Comparison of ENCODE assay signal across 9 cellular contexts in genomic region chr19:17089238-17089637, GRCh38. TPM values are rescaled to one million over a fixed set of nuclear protein-coding genes. Genes with fewer than 3 reads are reported as not detected.
DNase-seq lines count a peak whose midpoint lies in the region; ATAC-seq, FAIRE-seq and TF ChIP-seq lines count a peak whose summit lies in the region.
"Had no signal": no experiment of that assay in that cellular context is flagged by ENCODE, and none has a peak within 500 bp of the region (broad histone marks: within the 10 kb centered on the region; RNA-seq: fewer than 3 reads in every experiment).

No MANE protein-coding gene starts in this region.

- no peaks in the 10 kb centered on the region for H3K4me1 ChIP-seq in HEK293 (ENCODE audit: control insufficient read depth, insufficient read depth, low read length)
- peaks cover 31% of the 10 kb centered on the region for H3K4me1 ChIP-seq in GM12878 (ENCODE audit: control insufficient read depth, insufficient read depth, low read length)
- H3K4me1 ChIP-seq in left lung, result peaks cover 18 to 59% of the 10 kb centered on the region in 2 donors
- peaks cover 0 to 79% (median 37%) of the 10 kb centered on the region in 4 donors for H3K4me1 ChIP-seq in tibial nerve

- H3K9me3 ChIP-seq in HEK293 (ENCODE audit: control insufficient read depth, insufficient read depth, low read depth, low read length) (no peaks in the 10 kb centered on the region), GM12878 (replicated peaks; ENCODE audit: control insufficient read depth, insufficient read depth, low read length) (no peaks in the 10 kb centered on the region), left lung (no peaks in the 10 kb centered on the region), tibial nerve (no peaks in the 10 kb centered on the region)

- RAD21 ChIA-PET in GM12878 (lab: Charles Lee; ENCODE audit: unreplicated experiment), result interaction anchor here (1.0 kb wide), 1 partner anchor 16 kb away, joined by 3 read pairs; no protein-coding TSS in a partner anchor

- WGBS in GM12878 (ENCODE audit: insufficient coverage, insufficient replicate concordance, low lambda C conversion rate, missing lambda C conversion rate), result 83% methylated on average over 13 of the region's 13 CpGs
- WGBS in tibial nerve, 2 donors, result 27 to 37% methylated on average over 13 of the region's 13 CpGs

- no peak for TF ChIP-seq CTCF in HEK293 (tag by site-specific recombination; IDR thresholded peaks at IDR 0.05)
- no peak for TF ChIP-seq CTCF in GM12878 (IDR thresholded peaks at IDR 0.05 in 2 of 3, conservative IDR thresholded peaks at IDR 0.05 in 1 of 3; ENCODE audit: control insufficient read depth in 2 of 3, extremely low read depth in 1 of 3, insufficient read depth in 1 of 3, low read depth in 3 of 3, low read length in 3 of 3)
- no peak for TF ChIP-seq CTCF in left lung (IDR thresholded peaks at IDR 0.05)
- no peak for TF ChIP-seq CTCF in tibial nerve (IDR thresholded peaks at IDR 0.05)

- CTCF ChIA-PET in HEK293 (lab: Yijun Ruan, JAX) (interaction anchor here (0.6 to 0.7 kb wide), 3 partner anchors 11 to 29 kb away, joined by 4 to 6 read pairs (median 5); no protein-coding TSS in a partner anchor), GM12878 (lab: Yijun Ruan, JAX) (interaction anchor here (0.6 to 0.7 kb wide), 2 partner anchors 17 to 369 kb away, joined by 4 read pairs; no protein-coding TSS in a partner anchor)

- H3K27ac ChIP-seq in HEK293 (ENCODE audit: extremely low read depth, low read depth, low read length) (no peak overlapping the region), GM12878 (ENCODE audit: control insufficient read depth, insufficient read depth) (peak overlapping the region; percentile 17), left lung (peak overlapping the region; percentile 33 to 87), tibial nerve (peak overlapping the region; percentile 45 to 85 (median 75))

- BruUV-seq in GM12878 (replicated peaks; lab: Mats Ljungman, UMichigan), result no TSS peak

- TF ChIP-seq EP300 in GM12878 (IDR thresholded peaks at IDR 0.05; ENCODE audit: borderline replicate concordance in 1 of 2, control insufficient read depth in 1 of 2, low read depth in 2 of 2, low read length in 2 of 2), result no peak
- no peak for TF ChIP-seq EP300 in tibial nerve (IDR thresholded peaks at IDR 0.05)

- H4K20me1 ChIP-seq in GM12878 (ENCODE audit: control insufficient read depth, insufficient read depth), result peaks cover 11% of the 10 kb centered on the region

- H3K4me3 ChIP-seq in HEK293 (ENCODE audit: low read depth, low read length) (no peak overlapping the region), GM12878 (no peak overlapping the region), left lung (no peak overlapping the region), tibial nerve (peak overlapping the region in 1 of 4 donors; percentile 12)

- SMC1A ChIA-PET in GM12878 (lab: Charles Lee; ENCODE audit: uncharacterized antibody, unreplicated experiment), result interaction anchor here (1.6 to 2.3 kb wide), 2 partner anchors 11 to 35 kb away, joined by 5 to 10 read pairs; no protein-coding TSS in a partner anchor

- H3K4me2 ChIP-seq in GM12878 (ENCODE audit: control insufficient read depth, insufficient read depth), result no peak overlapping the region

- ATAC-seq in GM12878, result no peak
- ATAC-seq in left lung, result no peak
- no peak for ATAC-seq in HG03025 (IDR thresholded peaks at IDR 0.05; ENCODE audit: low FRiP score, unreplicated experiment)

- in situ Hi-C loops in GM12878 (cut with MboI), result no loop called here

- POLR2A ChIA-PET in HEK293 (lab: Yijun Ruan, JAX), result no interaction called here
- POLR2A ChIA-PET in GM12878 (lab: Charles Lee), result no interaction called here

- H3K27me3 ChIP-seq in GM12878 (replicated peaks in 1 of 2; ENCODE audit: control insufficient read depth in 2 of 2, insufficient read depth in 2 of 2, low read length in 1 of 2), result no peaks in the 10 kb centered on the region
- no peaks in the 10 kb centered on the region for H3K27me3 ChIP-seq in left lung
- H3K27me3 ChIP-seq in tibial nerve, result no peaks in the 10 kb centered on the region

- H3K79me2 ChIP-seq in GM12878 (ENCODE audit: control insufficient read depth, insufficient read depth, low read length), result peaks cover 90% of the 10 kb centered on the region

- no peak for DNase-seq in GM12878 (ENCODE audit: low read depth, low spot score)
- DNase-seq in left lung, result no peak
- no peak for DNase-seq in tibial nerve (ENCODE audit: low spot score in 2 of 2)
- no peak for DNase-seq in AG20443 (ENCODE audit: low spot score)
- DNase-seq in activated effector memory CD4-positive, alpha-beta T cell treated with Interleukin-2 at 50 U/mL for 16 hours, result no peak
- DNase-seq: activated effector memory CD4-positive, alpha-beta T cell treated with anti-CD3 and anti-CD28 coated beads, Interleukin-2, amount 50 U/mL, for 16 hours; NCI-H526 treated with DMSO at 0.1 percent for 48 hours had no signal

- no peak for TF ChIP-seq RAD21 in GM12878 (IDR thresholded peaks at IDR 0.05; ENCODE audit: insufficient read depth, low read depth, low read length)

- no peaks in the 10 kb centered on the region for H3K36me3 ChIP-seq in HEK293 (ENCODE audit: control insufficient read depth in 2 of 2, insufficient read depth in 1 of 2, low read length in 2 of 2)
- peaks cover 18 to 23% of the 10 kb centered on the region in 2 experiments; a peak in 3 of 4 replicates for H3K36me3 ChIP-seq in GM12878 (ENCODE audit: control insufficient read depth in 2 of 2, insufficient read depth in 2 of 2, low read length in 1 of 2)
- peaks cover 0 to 14% of the 10 kb centered on the region in 2 donors for H3K36me3 ChIP-seq in left lung
- peaks cover 0 to 6% (median 0%) of the 10 kb centered on the region in 3 donors for H3K36me3 ChIP-seq in tibial nerve

- no peak overlapping the region for H2AFZ ChIP-seq in GM12878 (ENCODE audit: control insufficient read depth, low read depth, low read length)

- FAIRE-seq in GM12878 (lab: Jason Lieb, UNC), result no peak

- no peak overlapping the region for H3K9ac ChIP-seq in GM12878 (ENCODE audit: control insufficient read depth, insufficient read depth, low read length)

- intact Hi-C loops in GM12878 (cut with micrococcal nuclease; ENCODE audit: unreplicated experiment), result no loop called here
- intact Hi-C loops in left lung (cut with DNase I), result no loop called here

- TF ChIP-seq POLR2A in GM12878 (IDR thresholded peaks at IDR 0.05; ENCODE audit: low read depth, low read length) (no peak), tibial nerve (IDR thresholded peaks at IDR 0.05) (no peak)

TF ChIP-seq in HEK293, 187 proteins besides CTCF, POLR2A, EP300 and RAD21 (continues in another document):
- TF ChIP-seq ZNF239 (tag by site-specific recombination; IDR thresholded peaks at IDR 0.05) (peak; percentile 94), ZNF157 (tag by site-specific recombination; IDR thresholded peaks at IDR 0.05) (no peak), ZBTB7A (tag by site-specific recombination; IDR thresholded peaks at IDR 0.05; ENCODE audit: low read depth) (no peak)

TF ChIP-seq in GM12878, 131 proteins besides CTCF, POLR2A, EP300 and RAD21 (continues in another document):
- TF ChIP-seq MAX (IDR thresholded peaks at IDR 0.05; ENCODE audit: low read depth, low read length), result no peak
- no peak for TF ChIP-seq CHD4 (IDR thresholded peaks at IDR 0.05)

RNA-seq across cellular contexts. Expression of gene MYO9B, which starts 13.7 kb away (rescaled TPM):
- total RNA-seq in GM12878 (2013; cell fraction: nucleolus; rRNA removed), result 555 and 589 TPM in 2 replicates
- total RNA-seq in GM12878 (2014; rRNA removed) (66.4 and 77.3 TPM in 2 replicates), GM12878 (2014; rRNA removed; fragmentation: Illumina TruSeq; extraction: Trizol) (38.1 and 42.6 TPM in 2 replicates), GM12878 (2021) (157 and 165 TPM in 2 replicates), left lung (100 to 1,000 TPM in 1 of 2 donors, 10 to 100 TPM in 1; 89.5 to 149 TPM), tibial nerve (100 to 1,000 TPM in 3 of 4 donors, 10 to 100 TPM in 1; 61.7 to 201 (median 115) TPM)
- polyA plus RNA-seq in GM12878 (2011; ENCODE audit: low read depth), result 65.2 TPM
- polyA plus RNA-seq in GM12878 (2011; rRNA removed) (26.7 and 48.9 TPM in 2 replicates), GM12878 (2014; fragmentation: Illumina TruSeq; extraction: Trizol) (26.8 and 57.9 TPM in 2 replicates), GM12878 (2014; fragmentation: Nextera tagmentation; extraction: Ambion mirVana) (10 to 100 TPM in 1 of 2 experiments, 1 to 10 TPM in 1; 5.4 to 11.1 TPM), GM12878 (2014; rRNA removed) (87.6 and 105 TPM in 2 replicates), GM12878 (2016; fragmentation: Nextera tagmentation; extraction: Ambion mirVana) (10 to 100 TPM; 25.4 to 32.8 TPM)
- 49.6 and 58.1 TPM in 2 replicates for polyA plus RNA-seq in GM12878 (2011; cell fraction: cytosol; rRNA removed)
- polyA plus RNA-seq in GM12878 (2011; cell fraction: nucleus; rRNA removed), result 452 and 507 TPM in 2 replicates
- 174 and 191 TPM in 2 replicates for polyA plus RNA-seq in GM12878 (2012)
- polyA minus RNA-seq in GM12878 (2011; rRNA and poly(A)+ RNA removed), result 93.1 and 119 TPM in 2 replicates
- 59.6 and 66.5 TPM in 2 replicates for polyA minus RNA-seq in GM12878 (2011; cell fraction: cytosol; rRNA and poly(A)+ RNA removed)
- 106 and 154 TPM in 2 replicates for polyA minus RNA-seq in GM12878 (2011; cell fraction: nucleus; rRNA and poly(A)+ RNA removed)

RNA-seq across cellular contexts. Expression of gene HAUS8, which starts 14.0 kb away (rescaled TPM):
- 14.2 and 16.9 TPM in 2 replicates for total RNA-seq in GM12878 (2013; cell fraction: nucleolus; rRNA removed)
- total RNA-seq in GM12878 (2014; rRNA removed) (15.4 and 22.7 TPM in 2 replicates), GM12878 (2014; rRNA removed; fragmentation: Illumina TruSeq; extraction: Trizol) (22.8 and 24.0 TPM in 2 replicates), GM12878 (2021) (32.0 and 36.8 TPM in 2 replicates), left lung (10 to 100 TPM in 1 of 2 donors, 1 to 10 TPM in 1; 8.4 to 11.6 TPM), tibial nerve (10 to 100 TPM in 1 of 4 donors, 1 to 10 TPM in 3; 2.6 to 11.6 (median 4.3) TPM)
- 14.4 TPM for polyA plus RNA-seq in GM12878 (2011; ENCODE audit: low read depth)
- polyA plus RNA-seq in GM12878 (2011; rRNA removed) (21.3 and 24.6 TPM in 2 replicates), GM12878 (2014; fragmentation: Illumina TruSeq; extraction: Trizol) (33.1 and 37.2 TPM in 2 replicates), GM12878 (2014; fragmentation: Nextera tagmentation; extraction: Ambion mirVana) (10 to 100 TPM; 24.2 to 35.7 TPM), GM12878 (2014; rRNA removed) (34.6 and 37.4 TPM in 2 replicates), GM12878 (2016; fragmentation: Nextera tagmentation; extraction: Ambion mirVana) (10 to 100 TPM; 43.0 to 43.9 TPM)
- polyA plus RNA-seq in GM12878 (2011; cell fraction: cytosol; rRNA removed), result 24.9 and 27.7 TPM in 2 replicates
- polyA plus RNA-seq in GM12878 (2011; cell fraction: nucleus; rRNA removed), result 31.7 and 32.0 TPM in 2 replicates
- polyA plus RNA-seq in GM12878 (2012), result 16.4 and 17.9 TPM in 2 replicates
- 10.3 and 10.8 TPM in 2 replicates for polyA minus RNA-seq in GM12878 (2011; rRNA and poly(A)+ RNA removed)
- polyA minus RNA-seq in GM12878 (2011; cell fraction: cytosol; rRNA and poly(A)+ RNA removed), result 3.7 and 8.1 TPM in 2 replicates
- 5.4 and 11.7 TPM in 2 replicates for polyA minus RNA-seq in GM12878 (2011; cell fraction: nucleus; rRNA and poly(A)+ RNA removed)
